ENCODE assay signal across 17 cellular contexts in genomic region chr1:203666621-203667020, GRCh38. TPM values are rescaled to one million over a fixed set of nuclear protein-coding genes. Genes with fewer than 3 reads are reported as not detected.
DNase-seq lines count a peak whose midpoint lies in the region; ATAC-seq, FAIRE-seq and TF ChIP-seq lines count a peak whose summit lies in the region.
"Had no signal": no experiment of that assay in that cellular context is flagged by ENCODE, and none has a peak within 500 bp of the region (broad histone marks: within the 10 kb centered on the region; RNA-seq: fewer than 3 reads in every experiment).

No MANE protein-coding gene starts in this region.

- no peaks in the 10 kb centered on the region for H3K9me3 ChIP-seq in BLaER1 treated with 17β-estradiol and CSF1 and Interleukin-3, amounts not matched to agents 10 nM and 100 nM (replicated peaks in 1 of 11)
- H3K9me3 ChIP-seq in K562 (replicated peaks; ENCODE audit: control insufficient read depth, insufficient read depth, low read depth, low read length), result no peaks in the 10 kb centered on the region
- H3K9me3 ChIP-seq: SJCRH30, testis had no signal

- TF ChIP-seq RAD21 in K562 (CRISPR knock-in tag; conservative IDR thresholded peaks at IDR 0.05 in 1 of 2, IDR thresholded peaks at IDR 0.05 in 1 of 2), result no peak

- no peak for DNase-seq in K562 (ENCODE audit: extremely low read depth in 1 of 4, low spot score in 3 of 4)
- DNase-seq in left cardiac atrium, result no peak
- no peak for DNase-seq in DMS114 treated with DMSO at 0.1 percent for 48 hours (lab: John Stamatoyannopoulos, UW; ENCODE audit: unreplicated experiment)
- DNase-seq in stimulated activated CD4-positive, alpha-beta T cell treated with anti-CD3 and anti-CD28 coated beads, Interleukin-1b, Interleukin-23, amount 100 ng/mL, for 48 hours, result no peak
- no peak for DNase-seq in NCI-H82 treated with DMSO at 0.1 percent for 48 hours (lab: John Stamatoyannopoulos, UW; ENCODE audit: unreplicated experiment)
- DNase-seq in SHP77 treated with DMSO at 0.1 percent for 48 hours (lab: John Stamatoyannopoulos, UW), result no peak
- DNase-seq: activated naive CD4-positive, alpha-beta T cell; Kasumi-1; NCI-H1930; NCI-H82; SJCRH30; testis had no signal

- no peak overlapping the region for H3K9ac ChIP-seq in BLaER1 treated with 17β-estradiol and CSF1 and Interleukin-3, amounts not matched to agents 10 nM and 100 nM
- H3K9ac ChIP-seq in K562 (ENCODE audit: insufficient read depth in 1 of 2, low read depth in 2 of 2, low read length in 2 of 2) (no peak overlapping the region), rectal smooth muscle tissue (ENCODE audit: low read length) (no peak overlapping the region)

- in situ Hi-C loops in K562 (cut with MboI), result no loop called here

- no peaks in the 10 kb centered on the region for H3K9me1 ChIP-seq in K562 (ENCODE audit: control insufficient read depth, insufficient read depth, low read length)

- H3K4me1 ChIP-seq in BLaER1 treated with 17β-estradiol and CSF1 and Interleukin-3, amounts not matched to agents 10 nM and 100 nM, result peaks cover 22 to 72% (median 58%) of the 10 kb centered on the region in 10 experiments
- H3K4me1 ChIP-seq in K562 (replicated peaks in 1 of 2; ENCODE audit: control insufficient read depth in 2 of 2, insufficient read depth in 2 of 2, low read length in 2 of 2) (peaks cover 0 to 6% of the 10 kb centered on the region in 2 experiments; a peak in 2 of 5 replicates), rectal smooth muscle tissue (ENCODE audit: control insufficient read depth, insufficient read depth, low read length) (peaks cover 87% of the 10 kb centered on the region)

- H3K27me3 ChIP-seq in BLaER1 treated with 17β-estradiol and CSF1 and Interleukin-3, amounts not matched to agents 10 nM and 100 nM, result no peaks in the 10 kb centered on the region
- H3K27me3 ChIP-seq in K562 (ENCODE audit: control insufficient read depth in 2 of 2, insufficient read depth in 2 of 2, low read length in 2 of 2), result no peaks in the 10 kb centered on the region
- H3K27me3 ChIP-seq in rectal smooth muscle tissue (ENCODE audit: control insufficient read depth, insufficient read depth, low read length), result no peaks in the 10 kb centered on the region
- H3K27me3 ChIP-seq: SJCRH30, testis had no signal

- H2AFZ ChIP-seq in K562 (ENCODE audit: low read depth, low read length), result no peak overlapping the region

- TF ChIP-seq EP300 in K562 (IDR thresholded peaks at IDR 0.05; ENCODE audit: low read length), result no peak

- WGBS in K562 (ENCODE audit: insufficient coverage, low coverage, missing lambda C conversion rate), result 31% methylated on average over 1 of the region's 1 CpG

- H3K4me2 ChIP-seq in BLaER1 treated with 17β-estradiol and CSF1 and Interleukin-3, amounts not matched to agents 10 nM and 100 nM, result peak overlapping the region in 8 of 11 experiments; percentile 7 to 57 (median 47); a peak in 16 of 22 replicates
- no peak overlapping the region for H3K4me2 ChIP-seq in K562 (ENCODE audit: insufficient read depth, low read length)

- H4K20me1 ChIP-seq in BLaER1 treated with 17β-estradiol and CSF1 and Interleukin-3, amounts not matched to agents 10 nM and 100 nM, result peaks cover 0 to 95% (median 67%) of the 10 kb centered on the region in 11 experiments; a peak in 14 of 22 replicates
- H4K20me1 ChIP-seq in K562 (replicated peaks; ENCODE audit: control insufficient read depth, insufficient read depth, low read length), result no peaks in the 10 kb centered on the region

- H3K27ac ChIP-seq in BLaER1 treated with 17β-estradiol and CSF1 and Interleukin-3, amounts not matched to agents 10 nM and 100 nM, result no peak overlapping the region
- H3K27ac ChIP-seq in K562 (ENCODE audit: extremely low read depth, low read depth, low read length) (no peak overlapping the region), rectal smooth muscle tissue (ENCODE audit: low read depth, low read length) (peak overlapping the region; percentile 96)
- H3K27ac ChIP-seq: SJCRH30 had no signal

- intact Hi-C loops in K562 (cut with micrococcal nuclease) (no loop called here), left cardiac atrium (cut with DNase I) (no loop called here)

- H3K79me2 ChIP-seq in K562 (ENCODE audit: control insufficient read depth, insufficient read depth, low read length), result no peaks in the 10 kb centered on the region

- CTCF ChIA-PET in K562 (lab: Yijun Ruan, JAX; ENCODE audit: low intra/inter-chr PET ratio), result no interaction called here

- no peak overlapping the region for H3K4me3 ChIP-seq in BLaER1 treated with 17β-estradiol and CSF1 and Interleukin-3, amounts not matched to agents 10 nM and 100 nM
- H3K4me3 ChIP-seq in K562, result no peak overlapping the region
- H3K4me3 ChIP-seq in rectal smooth muscle tissue (ENCODE audit: low read length), result no peak overlapping the region
- H3K4me3 ChIP-seq: SJCRH30, testis had no signal

- no peak for TF ChIP-seq POLR2A in K562 (conservative IDR thresholded peaks at IDR 0.05)

- peaks cover 0 to 68% (median 15%) of the 10 kb centered on the region in 11 experiments; a peak in 15 of 22 replicates for H3K36me3 ChIP-seq in BLaER1 treated with 17β-estradiol and CSF1 and Interleukin-3, amounts not matched to agents 10 nM and 100 nM
- H3K36me3 ChIP-seq in K562 (ENCODE audit: control insufficient read depth, insufficient read depth, low read length), result no peaks in the 10 kb centered on the region
- no peaks in the 10 kb centered on the region for H3K36me3 ChIP-seq in rectal smooth muscle tissue (ENCODE audit: control insufficient read depth, insufficient read depth, low read length)
- H3K36me3 ChIP-seq: SJCRH30 had no signal

- no TSS peak for BruUV-seq in K562 (replicated peaks; lab: Mats Ljungman, UMichigan)

- ATAC-seq in K562, result no peak
- ATAC-seq in left cardiac atrium, result peak; percentile 17 to 42
- ATAC-seq: esophagus mucosa had no signal

- POLR2A ChIA-PET in K562 (lab: Yijun Ruan, JAX), result no interaction called here

- no peak for FAIRE-seq in K562 (lab: Jason Lieb, UNC)
- FAIRE-seq: D721Med, H1 had no signal

- no peak for TF ChIP-seq CTCF in K562 (IDR thresholded peaks at IDR 0.05 in 2 of 3, conservative IDR thresholded peaks at IDR 0.05 in 1 of 3; ENCODE audit: insufficient read depth in 2 of 3, low read depth in 1 of 3, low read length in 3 of 3)

TF ChIP-seq in K562, 482 proteins besides CTCF, POLR2A, EP300 and RAD21:
- TF ChIP-seq RFX1 (IDR thresholded peaks at IDR 0.05) (peak; percentile 70), KAT8 (IDR thresholded peaks at IDR 0.05; ENCODE audit: low read depth) (no peak), RAD51 (IDR thresholded peaks at IDR 0.05; ENCODE audit: borderline replicate concordance, low read depth) (no peak), ASH1L (IDR thresholded peaks at IDR 0.05; ENCODE audit: borderline replicate concordance, low read depth, partially characterized antibody) (no peak), SREBF2 (CRISPR knock-in tag; IDR thresholded peaks at IDR 0.05) (no peak)
- TF ChIP-seq, protein P1, sequence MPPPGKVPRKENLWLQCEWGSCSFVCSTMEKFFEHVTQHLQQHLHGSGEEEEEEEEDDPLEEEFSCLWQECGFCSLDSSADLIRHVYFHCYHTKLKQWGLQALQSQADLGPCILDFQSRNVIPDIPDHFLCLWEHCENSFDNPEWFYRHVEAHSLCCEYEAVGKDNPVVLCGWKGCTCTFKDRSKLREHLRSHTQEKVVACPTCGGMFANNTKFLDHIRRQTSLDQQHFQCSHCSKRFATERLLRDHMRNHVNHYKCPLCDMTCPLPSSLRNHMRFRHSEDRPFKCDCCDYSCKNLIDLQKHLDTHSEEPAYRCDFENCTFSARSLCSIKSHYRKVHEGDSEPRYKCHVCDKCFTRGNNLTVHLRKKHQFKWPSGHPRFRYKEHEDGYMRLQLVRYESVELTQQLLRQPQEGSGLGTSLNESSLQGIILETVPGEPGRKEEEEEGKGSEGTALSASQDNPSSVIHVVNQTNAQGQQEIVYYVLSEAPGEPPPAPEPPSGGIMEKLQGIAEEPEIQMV (tag; conservative IDR thresholded peaks at IDR 0.05; ENCODE audit: low read depth), result no peak

RNA-seq across cellular contexts. Expression of gene ATP2B4, which starts 40.0 kb away (rescaled TPM):
- total RNA-seq in K562 (2011; cell fraction: chromatin; rRNA removed; ENCODE audit: low replicate concordance), result 99.9 and 127 TPM in 2 replicates
- 72.9 and 73.4 TPM in 2 replicates for total RNA-seq in K562 (2011; cell fraction: nucleolus; rRNA removed)
- total RNA-seq in K562 (2011; cell fraction: nucleoplasm; rRNA removed), result 89.0 and 95.0 TPM in 2 replicates
- total RNA-seq in K562 (2014; rRNA removed) (15.6 and 16.2 TPM in 2 replicates), K562 (2014; rRNA removed; fragmentation: Illumina TruSeq; extraction: Trizol) (18.2 and 19.7 TPM in 2 replicates), K562 (2015; rRNA removed; fragmentation: Illumina TruSeq; extraction: Trizol) (22.8 and 24.3 TPM in 2 replicates), K562 (2021) (24.2 and 26.3 TPM in 2 replicates), left cardiac atrium (100 to 1,000 TPM in 1 of 2 donors, 10 to 100 TPM in 1; 81.4 to 102 TPM)
- polyA plus RNA-seq in K562 (2011; rRNA removed) (38.5 and 40.6 TPM in 2 replicates), K562 (2014; fragmentation: Illumina TruSeq; extraction: Trizol) (24.4 and 28.7 TPM in 2 replicates), K562 (2014; fragmentation: Nextera tagmentation; extraction: Ambion mirVana) (10 to 100 TPM; 10.3 to 11.3 TPM), K562 (2014; rRNA removed) (20.2 and 21.7 TPM in 2 replicates)
- 22.6 and 31.8 TPM in 2 replicates for polyA plus RNA-seq in K562 (2011; cell fraction: cytosol; rRNA removed)
- 65.0 and 81.5 TPM in 2 replicates for polyA plus RNA-seq in K562 (2011; cell fraction: nucleus; rRNA removed)
- 19.0 and 22.9 TPM in 2 replicates for polyA plus RNA-seq in K562 (2012)
- 90.3 and 109 TPM in 2 replicates for polyA minus RNA-seq in K562 (2011; rRNA and poly(A)+ RNA removed)
- 46.4 and 53.4 TPM in 2 replicates for polyA minus RNA-seq in K562 (2011; cell fraction: cytosol; rRNA and poly(A)+ RNA removed)
- polyA minus RNA-seq in K562 (2011; cell fraction: nucleus; rRNA and poly(A)+ RNA removed), result 27.2 and 48.3 TPM in 2 replicates
